ENCODE assay signal across 6 cellular contexts in genomic region chrX:78844218-78844617, GRCh38.
DNase-seq lines count a peak whose midpoint lies in the region; ATAC-seq, FAIRE-seq and TF ChIP-seq lines count a peak whose summit lies in the region.
"Not testable (repeated sequence)": the region's sequence is repeated elsewhere in the genome, so short reads cannot be mapped to it uniquely, and the experiment has no call there.

No MANE protein-coding gene starts in this region.

- not testable (repeated sequence) for TF ChIP-seq CTCF in A549 (IDR thresholded peaks at IDR 0.05); HEK293 (tag by site-specific recombination; IDR thresholded peaks at IDR 0.05); kidney (IDR thresholded peaks at IDR 0.05; ENCODE audit: borderline replicate concordance, extremely low read depth, insufficient read depth); pancreas (IDR thresholded peaks at IDR 0.05)

- intact Hi-C loops in kidney (cut with DNase I); pancreas (cut with DNase I): not testable (repeated sequence)

- not testable (repeated sequence) for H3K9ac ChIP-seq in kidney (ENCODE audit: low read length in 2 of 2)

- H3K36me3 ChIP-seq in HEK293 (ENCODE audit: control insufficient read depth in 2 of 2, insufficient read depth in 1 of 2, low read length in 2 of 2); kidney (ENCODE audit: control insufficient read depth in 1 of 2, insufficient read depth in 2 of 2, low read length in 2 of 2); pancreas: not testable (repeated sequence)

- TF ChIP-seq POLR2A in A549 (IDR thresholded peaks at IDR 0.05; ENCODE audit: low read length) = not testable (repeated sequence)

- not testable (repeated sequence) for TF ChIP-seq EP300 in A549 (IDR thresholded peaks at IDR 0.05)

- WGBS in A549 (ENCODE audit: missing lambda C conversion rate) = 27% methylated on average over 6 of the region's 6 CpGs
- 76 to 82% methylated on average over 6 of the region's 6 CpGs for WGBS in pancreas, 2 donors

- not testable (repeated sequence) for H3K4me2 ChIP-seq in A549

- not testable (repeated sequence) for H3K9me3 ChIP-seq in A549; HEK293 (ENCODE audit: control insufficient read depth, insufficient read depth, low read depth, low read length); kidney (ENCODE audit: control insufficient read depth in 1 of 2, low read length in 2 of 2); pancreas

- DNase-seq in A549 (ENCODE audit: low read depth in 1 of 2, low spot score in 1 of 2); kidney; pancreas: not testable (repeated sequence)

- H3K27me3 ChIP-seq in pancreas = peaks cover 0 to 11% (median 0%) of the 10 kb centered on the region in 4 donors

- H3K4me3 ChIP-seq in A549; HEK293 (ENCODE audit: low read depth, low read length); kidney (ENCODE audit: low read length in 2 of 2); pancreas: not testable (repeated sequence)

- not testable (repeated sequence) for TF ChIP-seq RAD21 in A549 (conservative IDR thresholded peaks at IDR 0.05 in 1 of 2, IDR thresholded peaks at IDR 0.05 in 1 of 2)

- H3K4me1 ChIP-seq in A549; HEK293 (ENCODE audit: control insufficient read depth, insufficient read depth, low read length); kidney (ENCODE audit: control insufficient read depth in 1 of 2, insufficient read depth in 1 of 2, low read depth in 1 of 2, low read length in 2 of 2); pancreas: not testable (repeated sequence)

- CTCF ChIA-PET in A549 (lab: Yijun Ruan, JAX); HEK293 (lab: Yijun Ruan, JAX): not testable (repeated sequence)

- POLR2A ChIA-PET in A549 (lab: Yijun Ruan, JAX); HEK293 (lab: Yijun Ruan, JAX): not testable (repeated sequence)

- FAIRE-seq in A549 (lab: Jason Lieb, UNC) = not testable (repeated sequence)
- peak; percentile 96 for FAIRE-seq in colon (lab: Jason Lieb, UNC)
- FAIRE-seq in islet of Langerhans (lab: Jason Lieb, UNC) = peak; percentile 55
- peak; percentile 91 for FAIRE-seq in kidney (lab: Jason Lieb, UNC)
- peak; percentile 88 for FAIRE-seq in pancreas (lab: Jason Lieb, UNC)

- not testable (repeated sequence) for ATAC-seq in A549, pancreas

- H3K27ac ChIP-seq in A549; HEK293 (ENCODE audit: extremely low read depth, low read depth, low read length); kidney (ENCODE audit: low read depth in 2 of 2, low read length in 2 of 2); pancreas: not testable (repeated sequence)

TF ChIP-seq in A549, 52 proteins besides CTCF, POLR2A, EP300 and RAD21:
- TF ChIP-seq ZC3H11A (IDR thresholded peaks at IDR 0.05) = peak; percentile 59

TF ChIP-seq in HEK293, 187 proteins besides CTCF, POLR2A, EP300 and RAD21 (continues in another document):
- TF ChIP-seq ZNF140 (tag by site-specific recombination; IDR thresholded peaks at IDR 0.05) (peak; percentile 61; the same call in 1 of the 2 replicates), ZNF518A (tag by site-specific recombination; conservative IDR thresholded peaks at IDR 0.05; ENCODE audit: low read depth) (peak; percentile 61; the same call in 1 of the 2 replicates), ZNF560 (tag by site-specific recombination; IDR thresholded peaks at IDR 0.05; ENCODE audit: borderline replicate concordance) (peak; percentile 40; the same call in 1 of the 2 replicates), ZNF580 (tag by site-specific recombination; IDR thresholded peaks at IDR 0.05) (0 out of 2 replicates have a peak, but pooled peaks have one; percentile 40), ZNF426 (tag by site-specific recombination; IDR thresholded peaks at IDR 0.05) (peak; percentile 73), ZBTB8A (tag by site-specific recombination; IDR thresholded peaks at IDR 0.05) (peak; percentile 48; the same call in 1 of the 2 replicates), ZNF510 (tag by site-specific recombination; IDR thresholded peaks at IDR 0.05; ENCODE audit: insufficient replicate concordance) (peak; percentile 53), AEBP2 (tag by site-specific recombination; IDR thresholded peaks at IDR 0.05; ENCODE audit: borderline replicate concordance) (peak; percentile 61; the same call in 1 of the 2 replicates), ZNF623 (tag by site-specific recombination; IDR thresholded peaks at IDR 0.05) (peak; percentile 36), ZBTB11 (tag by site-specific recombination; conservative IDR thresholded peaks at IDR 0.05; ENCODE audit: low read depth) (peak; percentile 69)
